ENCODE assay signal across 9 cellular contexts in the genomic region with DNA sequence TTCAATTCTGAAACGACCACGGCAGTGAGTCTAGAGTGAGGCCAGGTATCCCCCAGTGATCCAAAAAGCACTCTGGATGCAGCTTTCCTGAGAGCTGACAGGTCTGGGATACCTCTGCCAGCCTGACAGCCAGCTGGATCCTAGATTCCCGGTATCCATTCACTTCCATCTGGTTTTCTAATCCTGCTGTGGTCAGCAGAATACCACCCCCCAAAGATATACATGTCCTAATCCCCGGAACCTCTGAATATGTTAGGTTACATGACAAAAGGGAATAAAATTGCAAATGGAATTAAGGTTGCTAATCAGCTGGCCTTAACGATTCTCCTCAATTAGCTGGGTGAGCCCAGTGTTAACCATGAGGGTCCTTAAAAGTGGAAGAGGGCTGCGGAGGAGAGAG. TPM values are rescaled to one million over a fixed set of nuclear protein-coding genes. Genes with fewer than 3 reads are reported as not detected.
A peak's percentile ranks its signal among the peaks of the same experiment; 100 is the strongest.
DNase-seq lines count a peak whose midpoint lies in the region; ATAC-seq and TF ChIP-seq lines count a peak whose summit lies in the region.
"Had no signal": no experiment of that assay in that cellular context is flagged by ENCODE, and none has a peak within 500 bp of the region (broad histone marks: within the 10 kb centered on the region; RNA-seq: fewer than 3 reads in every experiment).

No MANE protein-coding gene starts in this region.

- TF ChIP-seq CTCF in DND-41 (IDR thresholded peaks at IDR 0.05; ENCODE audit: borderline replicate concordance, extremely low read depth, low read length, poor library complexity, severe bottlenecking) = no peak
- TF ChIP-seq CTCF in PC-3 (conservative IDR thresholded peaks at IDR 0.05; ENCODE audit: low read depth, low read length) = no peak
- TF ChIP-seq CTCF in epithelial cell of esophagus (IDR thresholded peaks at IDR 0.05; ENCODE audit: insufficient read depth, low read depth, low read length, missing control alignments) = no peak
- TF ChIP-seq CTCF in ovary (IDR thresholded peaks at IDR 0.05) = no peak
- TF ChIP-seq CTCF in CD14-positive monocyte (IDR thresholded peaks at IDR 0.05) = no peak

- H2AFZ ChIP-seq in DND-41 (ENCODE audit: low read depth, low read length) (no peak overlapping the region; the same call in 1 of the 2 replicates), PC-3 (ENCODE audit: low read length) (no peak overlapping the region)

- intact Hi-C loops in PC-3 (cut with micrococcal nuclease) (no loop called here), ovary (cut with DNase I) (no loop called here), CD14-positive monocyte (cut with micrococcal nuclease) (no loop called here)

- H3K27me3 ChIP-seq in DND-41 (ENCODE audit: insufficient read depth, low read length, poor library complexity) (no peaks in the 10 kb centered on the region), PC-3 (ENCODE audit: low read length) (no peaks in the 10 kb centered on the region), ovary (no peaks in the 10 kb centered on the region)

- peaks cover 45% of the 10 kb centered on the region for H3K4me1 Mint-ChIP-seq in CD14-positive monocyte

- peak overlapping the region in 1 of 2 donors; percentile 99 for H3K4me3 Mint-ChIP-seq in CD14-positive monocyte

- peaks cover 6 to 9% of the 10 kb centered on the region in 2 donors for H3K36me3 Mint-ChIP-seq in CD14-positive monocyte

- H3K4me2 ChIP-seq in DND-41 (ENCODE audit: insufficient read depth, low read length) (peak overlapping the region; percentile 92), PC-3 (ENCODE audit: low read length) (peak overlapping the region; percentile 92)

- H3K27ac ChIP-seq in DND-41 (ENCODE audit: low read length) (no peak overlapping the region), PC-3 (ENCODE audit: low read length) (no peak overlapping the region), ovary (peak overlapping the region in 1 of 2 donors; percentile 86)

- H3K9me3 ChIP-seq in DND-41 (ENCODE audit: insufficient read depth, low read length, severe bottlenecking) = no peaks in the 10 kb centered on the region
- H3K9me3 ChIP-seq in PC-3 (ENCODE audit: low read length) = no peaks in the 10 kb centered on the region
- H3K9me3 ChIP-seq in ovary = no peaks in the 10 kb centered on the region

- H3K4me3 ChIP-seq in DND-41 (ENCODE audit: low read depth in 1 of 2, low read length in 2 of 2) = peak overlapping the region in 1 of 2 experiments; percentile 89; a peak in 3 of 4 replicates
- peak overlapping the region; percentile 97 for H3K4me3 ChIP-seq in PC-3 (ENCODE audit: low read length)
- H3K4me3 ChIP-seq in epithelial cell of esophagus (ENCODE audit: low read length) = peak overlapping the region; percentile 95
- peak overlapping the region; percentile 81 for H3K4me3 ChIP-seq in ovary

- H3K79me2 ChIP-seq in DND-41 (ENCODE audit: insufficient read depth, low read length) (peaks cover 38% of the 10 kb centered on the region), PC-3 (ENCODE audit: low read length) (peaks cover 53% of the 10 kb centered on the region)

- WGBS in ovary, 3 donors = 20 to 30% (median 26%) methylated on average over 6 of the region's 6 CpGs

- POLR2A ChIA-PET in PC-3 (lab: Charles Lee; ENCODE audit: unreplicated experiment) = no interaction called here

- H3K36me3 ChIP-seq in DND-41 (ENCODE audit: insufficient read depth, low read length) = no peaks in the 10 kb centered on the region
- H3K36me3 ChIP-seq in PC-3 (ENCODE audit: low read depth, low read length) = no peaks in the 10 kb centered on the region
- H3K36me3 ChIP-seq in ovary = no peaks in the 10 kb centered on the region

- H3K9ac ChIP-seq in DND-41 (ENCODE audit: low read depth, low read length) (peak overlapping the region; percentile 71), PC-3 (ENCODE audit: low read length) (peak overlapping the region; percentile 89; the same call in 1 of the 2 replicates)

- DNase-seq in DND-41 = no peak
- DNase-seq in PC-3 = no peak
- DNase-seq in epithelial cell of esophagus (ENCODE audit: low read depth) = no peak
- DNase-seq in ovary = no peak
- DNase-seq in T1000 (lab: John Stamatoyannopoulos, UW) = no peak
- DNase-seq in HUDEP-2 (lab: John Stamatoyannopoulos, UW; ENCODE audit: unreplicated experiment in 76 of 76) = no peak
- DNase-seq in CD14-positive monocyte (ENCODE audit: low spot score) = no peak
- DNase-seq in SHP77 treated with DMSO at 0.1 percent for 48 hours (lab: John Stamatoyannopoulos, UW) = no peak
- DNase-seq: activated CD4-positive, CD25-positive, alpha-beta regulatory T cell had no signal

- ATAC-seq in DND-41 (ENCODE audit: insufficient read depth, low read depth) (no peak), PC-3 (no peak)

- no peaks in the 10 kb centered on the region for H3K9me3 Mint-ChIP-seq in CD14-positive monocyte

- TF ChIP-seq POLR2A in ovary (IDR thresholded peaks at IDR 0.05) = no peak

- CTCF ChIA-PET in PC-3 (lab: Charles Lee) = interaction anchor here (0.7 kb wide), 1 partner anchor 312 kb away, joined by 4 read pairs; a partner anchor contains a TSS

- H3K4me1 ChIP-seq in DND-41 (ENCODE audit: insufficient read depth, low read length) = peaks cover 31% of the 10 kb centered on the region
- H3K4me1 ChIP-seq in PC-3 (ENCODE audit: insufficient read depth, low read length) = peaks cover 46% of the 10 kb centered on the region
- H3K4me1 ChIP-seq in ovary (ENCODE audit: insufficient read depth) = peaks cover 11% of the 10 kb centered on the region

- peaks cover 10% of the 10 kb centered on the region; the same call in 1 of the 2 replicates for H4K20me1 ChIP-seq in DND-41 (ENCODE audit: insufficient read depth, low read length)
- no peaks in the 10 kb centered on the region for H4K20me1 ChIP-seq in PC-3 (ENCODE audit: low read length)

- peak overlapping the region in 1 of 7 donors; percentile 94 for H3K27ac Mint-ChIP-seq in CD14-positive monocyte

- no TSS peak for BruUV-seq in PC-3 (replicated peaks; lab: Mats Ljungman, UMichigan)

- peaks cover 3% of the 10 kb centered on the region for H3F3A ChIP-seq in PC-3 (ENCODE audit: low read length, unreplicated experiment)

- no peak for TF ChIP-seq EP300 in ovary (IDR thresholded peaks at IDR 0.05)

- no peaks in the 10 kb centered on the region for H3K9me2 ChIP-seq in PC-3 (replicated peaks; ENCODE audit: low read length)

- peaks cover 0 to 4% (median 2%) of the 10 kb centered on the region in 3 donors for H3K27me3 Mint-ChIP-seq in CD14-positive monocyte (ENCODE audit: low read depth in 3 of 3)

RNA-seq across cellular contexts. Expression of a gene that starts 1.4 kb away (rescaled TPM):
- 4.9 and 5.8 TPM in 2 replicates for total RNA-seq in PC-3 (2014; rRNA removed)
- 10 to 100 TPM in 5 of 7 donors, 1 to 10 TPM in 2; 6.8 to 12.3 (median 11.0) TPM for total RNA-seq in ovary
- polyA plus RNA-seq in ovary = 1 to 10 TPM; 3.9 to 8.1 TPM
- 1 to 10 TPM; 1.4 to 2.0 TPM for polyA plus RNA-seq in CD14-positive monocyte

RNA-seq across cellular contexts. Expression of a gene that starts 25.8 kb away (rescaled TPM):
- total RNA-seq in PC-3 (2014; rRNA removed) (29.0 and 43.7 TPM in 2 replicates), ovary (10 to 100 TPM in 6 of 7 donors, 1 to 10 TPM in 1; 9.4 to 21.2 (median 17.9) TPM)
- polyA plus RNA-seq in ovary (10 to 100 TPM in 1 of 2 donors, 1 to 10 TPM in 1; 6.2 to 17.2 TPM), CD14-positive monocyte (1 to 10 TPM; 6.6 to 8.7 TPM)

RNA-seq across cellular contexts. Expression of a gene that starts 28.4 kb away (rescaled TPM):
- total RNA-seq in PC-3 (2014; rRNA removed) = 1,109 and 1,417 TPM in 2 replicates
- 1,000 to 10,000 TPM; 1,883 to 4,136 (median 2,145) TPM for total RNA-seq in ovary
- polyA plus RNA-seq in ovary = 1,000 to 10,000 TPM; 3,825 to 5,812 TPM
- 100 to 1,000 TPM; 417 to 490 TPM for polyA plus RNA-seq in CD14-positive monocyte

RNA-seq across cellular contexts. Expression of a gene that starts 28.5 kb away (rescaled TPM):
- total RNA-seq in PC-3 (2014; rRNA removed) (9.6 and 11.1 TPM in 2 replicates), ovary (10 to 100 TPM; 14.2 to 28.5 (median 20.9) TPM)
- polyA plus RNA-seq in ovary (10 to 100 TPM in 1 of 2 donors, 1 to 10 TPM in 1; 9.0 to 11.9 TPM), CD14-positive monocyte (1 to 10 TPM; 6.0 to 8.2 TPM)
